ENCODE assay signal across 8 cellular contexts in the genomic region with DNA sequence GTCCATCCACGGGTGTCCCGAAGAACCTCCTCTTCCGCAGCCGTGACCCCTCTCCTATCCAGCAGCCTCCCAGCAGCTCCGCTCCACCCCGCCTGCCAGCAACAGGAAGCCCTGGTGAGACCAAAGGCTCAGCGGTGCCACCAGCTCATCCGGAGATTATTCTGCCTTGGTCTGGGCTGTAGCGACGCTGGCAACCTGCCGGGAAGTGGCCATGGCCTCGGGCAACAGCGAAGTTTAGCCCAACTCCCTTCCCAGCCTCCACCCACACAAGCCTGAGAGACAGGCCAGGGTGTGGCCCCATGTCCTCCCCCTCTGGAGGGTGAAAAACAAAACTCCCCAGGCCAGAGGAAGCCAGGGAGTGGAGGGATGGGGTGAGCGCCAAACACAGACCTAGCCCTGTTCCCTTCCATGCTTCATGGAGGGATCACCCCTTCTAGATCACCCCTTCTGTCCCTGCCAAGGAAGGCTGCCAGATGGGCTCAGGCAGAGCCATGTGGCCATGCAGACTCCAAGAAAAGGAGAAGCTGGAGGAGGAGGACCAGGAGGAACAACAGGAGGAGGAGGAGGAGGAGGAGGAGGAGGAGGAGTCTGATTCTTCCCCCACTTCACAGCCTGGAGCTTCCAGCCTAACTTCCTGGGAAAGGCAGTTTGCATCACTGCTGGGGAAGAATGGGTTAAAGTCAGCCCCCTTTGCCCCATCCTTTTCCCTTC. TPM values are rescaled to one million over a fixed set of nuclear protein-coding genes. Genes with fewer than 3 reads are reported as not detected.
DNase-seq lines count a peak whose midpoint lies in the region; ATAC-seq and TF ChIP-seq lines count a peak whose summit lies in the region.

No MANE protein-coding gene starts in this region.

- peak; percentile 76 for ATAC-seq in activated CD8-positive, alpha-beta T cell treated with anti-CD3 and anti-CD28 coated beads, Interleukin-2, amount 10 ng/mL, durations not matched to agents 7 days and 5 days
- ATAC-seq in natural killer cell treated with Interleukin-12 subunit alpha and Interleukin-12 subunit beta and Interleukin-15 and Interleukin-18, amount 100 ng/mL, for 72 hours, result peak; percentile 76 to 81
- ATAC-seq in GM21576 (IDR thresholded peaks at IDR 0.05; ENCODE audit: unreplicated experiment), result no peak
- no peak for ATAC-seq in GM18907 (IDR thresholded peaks at IDR 0.05; ENCODE audit: unreplicated experiment)

- H3K27ac Mint-ChIP-seq in activated CD8-positive, alpha-beta T cell treated with anti-CD3 and anti-CD28 coated beads, Interleukin-2, amount 10 ng/mL, durations not matched to agents 7 days and 5 days, result peak overlapping the region; percentile 92
- H3K27ac Mint-ChIP-seq in natural killer cell treated with Interleukin-12 subunit alpha and Interleukin-12 subunit beta and Interleukin-15 and Interleukin-18, amount 100 ng/mL, for 72 hours, result peak overlapping the region; percentile 79 to 86

- TF ChIP-seq CTCF in uterus (IDR thresholded peaks at IDR 0.05), result no peak

- H3K27me3 Mint-ChIP-seq in activated CD8-positive, alpha-beta T cell treated with anti-CD3 and anti-CD28 coated beads, Interleukin-2, amount 10 ng/mL, durations not matched to agents 7 days and 5 days (ENCODE audit: low read depth), result no peaks in the 10 kb centered on the region
- H3K27me3 Mint-ChIP-seq in natural killer cell treated with Interleukin-12 subunit alpha and Interleukin-12 subunit beta and Interleukin-15 and Interleukin-18, amount 100 ng/mL, for 72 hours, result no peaks in the 10 kb centered on the region

- H3K27me3 ChIP-seq in esophagus (ENCODE audit: control insufficient read depth in 1 of 2, insufficient read depth in 2 of 2, low read length in 2 of 2), result no peaks in the 10 kb centered on the region
- no peaks in the 10 kb centered on the region for H3K27me3 ChIP-seq in uterus

- H3K4me3 Mint-ChIP-seq in activated CD8-positive, alpha-beta T cell treated with anti-CD3 and anti-CD28 coated beads, Interleukin-2, amount 10 ng/mL, durations not matched to agents 7 days and 5 days, result peak overlapping the region; percentile 98
- peak overlapping the region; percentile 89 for H3K4me3 Mint-ChIP-seq in natural killer cell treated with Interleukin-12 subunit alpha and Interleukin-12 subunit beta and Interleukin-15 and Interleukin-18, amount 100 ng/mL, for 72 hours

- 12 to 20% methylated on average over 14 of the region's 14 CpGs for WGBS in esophagus, 2 donors

- POLR2A ChIA-PET in activated CD8-positive, alpha-beta T cell treated with anti-CD3 and anti-CD28 coated beads, Interleukin-2, amount 10 ng/mL, durations not matched to agents 7 days and 5 days (lab: Charles Lee), result interaction anchor here (1.2 to 5.1 kb wide), 5 partner anchors 13 to 30 kb away, joined by 3 to 43 read pairs (median 8); no protein-coding TSS in a partner anchor

- DNase-seq in Daoy (ENCODE audit: low read depth), result peak; percentile 69
- DNase-seq in Jurkat, Clone E6-1 (ENCODE audit: low read depth, low spot score), result peak; percentile 4
- peak; percentile 71 for DNase-seq in activated CD8-positive, alpha-beta T cell treated with anti-CD3 and anti-CD28 coated beads, Interleukin-2, amount 10 ng/mL, durations not matched to agents 7 days and 5 days
- DNase-seq in natural killer cell treated with Interleukin-12 subunit alpha and Interleukin-12 subunit beta and Interleukin-15 and Interleukin-18, amount 100 ng/mL, for 72 hours (ENCODE audit: low spot score), result peak; percentile 70
- DNase-seq in uterus, result peak; percentile 78 to 79

- peak in 1 of 2 donors; percentile 37 for TF ChIP-seq POLR2A in uterus (IDR thresholded peaks at IDR 0.05)

- intact Hi-C loops in uterus (cut with DNase I; ENCODE audit: low total_unique reads), result no loop called here

- H3K9me3 ChIP-seq in esophagus (ENCODE audit: control insufficient read depth in 2 of 2, insufficient read depth in 1 of 2, low read depth in 1 of 2, low read length in 1 of 2) (no peaks in the 10 kb centered on the region), uterus (no peaks in the 10 kb centered on the region)

- H3K36me3 Mint-ChIP-seq in activated CD8-positive, alpha-beta T cell treated with anti-CD3 and anti-CD28 coated beads, Interleukin-2, amount 10 ng/mL, durations not matched to agents 7 days and 5 days (ENCODE audit: low read depth), result peaks cover 58% of the 10 kb centered on the region
- H3K36me3 Mint-ChIP-seq in natural killer cell treated with Interleukin-12 subunit alpha and Interleukin-12 subunit beta and Interleukin-15 and Interleukin-18, amount 100 ng/mL, for 72 hours, result peaks cover 6% of the 10 kb centered on the region

- CTCF ChIA-PET in activated CD8-positive, alpha-beta T cell treated with anti-CD3 and anti-CD28 coated beads, Interleukin-2, amount 10 ng/mL, durations not matched to agents 7 days and 5 days (lab: Charles Lee), result interaction anchor here (1.1 to 5.2 kb wide), 10 partner anchors 12 to 35 kb away, joined by 5 to 54 read pairs (median 14); no protein-coding TSS in a partner anchor

- peaks cover 8 to 26% of the 10 kb centered on the region in 2 donors for H3K4me1 ChIP-seq in esophagus (ENCODE audit: control insufficient read depth in 2 of 2, insufficient read depth in 2 of 2, low read length in 1 of 2)
- H3K4me1 ChIP-seq in uterus, result peaks cover 7 to 42% of the 10 kb centered on the region in 2 donors

- peaks cover 4 to 25% of the 10 kb centered on the region in 2 donors for H3K36me3 ChIP-seq in esophagus (ENCODE audit: control insufficient read depth in 2 of 2, insufficient read depth in 2 of 2, low read length in 1 of 2)
- no peaks in the 10 kb centered on the region for H3K36me3 ChIP-seq in uterus

- H3K9me3 Mint-ChIP-seq in activated CD8-positive, alpha-beta T cell treated with anti-CD3 and anti-CD28 coated beads, Interleukin-2, amount 10 ng/mL, durations not matched to agents 7 days and 5 days (ENCODE audit: insufficient read depth), result no peaks in the 10 kb centered on the region
- H3K9me3 Mint-ChIP-seq in natural killer cell treated with Interleukin-12 subunit alpha and Interleukin-12 subunit beta and Interleukin-15 and Interleukin-18, amount 100 ng/mL, for 72 hours, result no peaks in the 10 kb centered on the region

- H3K27ac ChIP-seq in esophagus (ENCODE audit: low read depth in 2 of 2, low read length in 1 of 2), result peak overlapping the region; percentile 84 to 93
- peak overlapping the region; percentile 91 to 94 for H3K27ac ChIP-seq in uterus

- peaks cover 71% of the 10 kb centered on the region for H3K4me1 Mint-ChIP-seq in activated CD8-positive, alpha-beta T cell treated with anti-CD3 and anti-CD28 coated beads, Interleukin-2, amount 10 ng/mL, durations not matched to agents 7 days and 5 days (ENCODE audit: low read depth)
- H3K4me1 Mint-ChIP-seq in natural killer cell treated with Interleukin-12 subunit alpha and Interleukin-12 subunit beta and Interleukin-15 and Interleukin-18, amount 100 ng/mL, for 72 hours (ENCODE audit: low read depth in 2 of 2), result peaks cover 33 to 57% of the 10 kb centered on the region in 2 donors

- no peak overlapping the region for H3K4me3 ChIP-seq in Jurkat, Clone E6-1 (ENCODE audit: low read length)
- peak overlapping the region; percentile 43 to 67 for H3K4me3 ChIP-seq in esophagus (ENCODE audit: low read depth in 1 of 2, low read length in 2 of 2)
- H3K4me3 ChIP-seq in uterus, result peak overlapping the region; percentile 54 to 82

RNA-seq across cellular contexts. Expression of a gene that starts 0.9 kb away (rescaled TPM):
- 1.9 and 3.8 TPM in 2 replicates for total RNA-seq in Daoy (2014; rRNA removed; shearing (Covaris generic))
- 1.1 TPM for polyA plus RNA-seq in Jurkat, Clone E6-1 (2012; ENCODE audit: insufficient read depth, insufficient read length)
- 100 to 1,000 TPM; 131 to 135 TPM for total RNA-seq in activated CD8-positive, alpha-beta T cell treated with anti-CD3 and anti-CD28 coated beads, Interleukin-2, amount 10 ng/mL, durations not matched to agents 7 days and 5 days
- 1 to 10 TPM; 5.3 to 9.7 TPM for polyA plus RNA-seq in esophagus
- total RNA-seq in natural killer cell treated with Interleukin-12 subunit alpha and Interleukin-12 subunit beta and Interleukin-15 and Interleukin-18, amount 100 ng/mL, for 72 hours, result 10 to 100 TPM; 11.2 to 12.7 TPM
- total RNA-seq in uterus, result 10 to 100 TPM; 29.7 to 98.7 (median 46.8) TPM

RNA-seq across cellular contexts. Expression of a gene that starts 7.5 kb away (rescaled TPM):
- not detected in 2 replicates for total RNA-seq in Daoy (2014; rRNA removed; shearing (Covaris generic))
- polyA plus RNA-seq in Jurkat, Clone E6-1 (2012; ENCODE audit: insufficient read depth, insufficient read length), result not detected
- total RNA-seq in activated CD8-positive, alpha-beta T cell treated with anti-CD3 and anti-CD28 coated beads, Interleukin-2, amount 10 ng/mL, durations not matched to agents 7 days and 5 days, result 1 to 10 TPM; 1.8 TPM
- polyA plus RNA-seq in esophagus, result not detected
- total RNA-seq in natural killer cell treated with Interleukin-12 subunit alpha and Interleukin-12 subunit beta and Interleukin-15 and Interleukin-18, amount 100 ng/mL, for 72 hours, result not detected
- not detected for total RNA-seq in uterus

RNA-seq across cellular contexts. Expression of a gene that starts 27.8 kb away (rescaled TPM):
- total RNA-seq in Daoy (2014; rRNA removed; shearing (Covaris generic)), result 0.29 TPM in 1 of 2 replicates, not detected in the other
- polyA plus RNA-seq in Jurkat, Clone E6-1 (2012; ENCODE audit: insufficient read depth, insufficient read length), result not detected
- total RNA-seq in activated CD8-positive, alpha-beta T cell treated with anti-CD3 and anti-CD28 coated beads, Interleukin-2, amount 10 ng/mL, durations not matched to agents 7 days and 5 days, result under 1 TPM; 0.45 to 0.63 TPM
- polyA plus RNA-seq in esophagus, result not detected
- total RNA-seq in natural killer cell treated with Interleukin-12 subunit alpha and Interleukin-12 subunit beta and Interleukin-15 and Interleukin-18, amount 100 ng/mL, for 72 hours, result not detected
- not detected for total RNA-seq in uterus

RNA-seq across cellular contexts. Expression of a gene that starts 42.3 kb away (rescaled TPM):
- 0.03 TPM in 1 of 2 replicates, not detected in the other for total RNA-seq in Daoy (2014; rRNA removed; shearing (Covaris generic))
- polyA plus RNA-seq in Jurkat, Clone E6-1 (2012; ENCODE audit: insufficient read depth, insufficient read length), result 8.3 TPM
- total RNA-seq in activated CD8-positive, alpha-beta T cell treated with anti-CD3 and anti-CD28 coated beads, Interleukin-2, amount 10 ng/mL, durations not matched to agents 7 days and 5 days, result 1 to 10 TPM; 1.1 TPM
- under 1 TPM; 0.10 to 0.11 TPM for polyA plus RNA-seq in esophagus
- 1 to 10 TPM; 1.4 to 1.8 TPM for total RNA-seq in natural killer cell treated with Interleukin-12 subunit alpha and Interleukin-12 subunit beta and Interleukin-15 and Interleukin-18, amount 100 ng/mL, for 72 hours
- 10 to 100 TPM in 2 of 4 donors, 1 to 10 TPM in 2; 3.8 to 46.1 (median 14.1) TPM for total RNA-seq in uterus

RNA-seq across cellular contexts. Expression of a gene that starts 54.8 kb away (rescaled TPM):
- total RNA-seq in Daoy (2014; rRNA removed; shearing (Covaris generic)), result 44.2 and 51.3 TPM in 2 replicates
- polyA plus RNA-seq in Jurkat, Clone E6-1 (2012; ENCODE audit: insufficient read depth, insufficient read length), result 28.4 TPM
- 10 to 100 TPM; 57.1 to 57.4 TPM for total RNA-seq in activated CD8-positive, alpha-beta T cell treated with anti-CD3 and anti-CD28 coated beads, Interleukin-2, amount 10 ng/mL, durations not matched to agents 7 days and 5 days
- polyA plus RNA-seq in esophagus, result 10 to 100 TPM; 12.2 to 15.5 TPM
- total RNA-seq in natural killer cell treated with Interleukin-12 subunit alpha and Interleukin-12 subunit beta and Interleukin-15 and Interleukin-18, amount 100 ng/mL, for 72 hours, result 100 to 1,000 TPM in 1 of 2 donors, 10 to 100 TPM in 1; 61.7 to 151 TPM
- total RNA-seq in uterus, result 10 to 100 TPM in 2 of 4 donors, 1 to 10 TPM in 2; 7.4 to 39.0 (median 22.2) TPM

Comparison
In these comparisons a context has a peak if more than half of its experiments do, and no peak if none do; other contexts are left out.
1. DNase-seq: peak in every context shown above with its lines; median percentile 78 in uterus; 71 in activated CD8-positive, alpha-beta T cell treated with anti-CD3 and anti-CD28 coated beads, Interleukin-2, amount 10 ng/mL, durations not matched to agents 7 days and 5 days; 70 in natural killer cell treated with Interleukin-12 subunit alpha and Interleukin-12 subunit beta and Interleukin-15 and Interleukin-18, amount 100 ng/mL, for 72 hours; 69 in Daoy; 4 in Jurkat, Clone E6-1.
2. ATAC-seq: peak in activated CD8-positive, alpha-beta T cell treated with anti-CD3 and anti-CD28 coated beads, Interleukin-2, amount 10 ng/mL, durations not matched to agents 7 days and 5 days (single experiment) and natural killer cell treated with Interleukin-12 subunit alpha and Interleukin-12 subunit beta and Interleukin-15 and Interleukin-18, amount 100 ng/mL, for 72 hours (2 of 2); none in GM21576 (single experiment) and GM18907 (single experiment).